ENCODE assay signal across 17 cellular contexts in genomic region chr9:76655970-76656369, GRCh38.
DNase-seq lines count a peak whose midpoint lies in the region; ATAC-seq and TF ChIP-seq lines count a peak whose summit lies in the region.
"Had no signal": no experiment of that assay in that cellular context is flagged by ENCODE, and none has a peak within 500 bp of the region (broad histone marks: within the 10 kb centered on the region; RNA-seq: fewer than 3 reads in every experiment).

No MANE protein-coding gene starts in this region.

- H3K79me2 ChIP-seq in OCI-LY7 (ENCODE audit: insufficient read depth, low read depth, low read length): no peaks in the 10 kb centered on the region

- BruUV-seq in OCI-LY7 (replicated peaks; lab: Mats Ljungman, UMichigan): no TSS peak

- peak overlapping the region; percentile 58; the same call in 1 of the 2 replicates for H2AFZ ChIP-seq in OCI-LY7 (ENCODE audit: low read length)

- H3K36me3 ChIP-seq in BLaER1 treated with 17β-estradiol and CSF1 and Interleukin-3, amounts not matched to agents 10 nM and 100 nM: no peaks in the 10 kb centered on the region
- H3K36me3 ChIP-seq in OCI-LY7 (ENCODE audit: insufficient read depth, low read length): no peaks in the 10 kb centered on the region
- H3K36me3 ChIP-seq: right atrium auricular region, vagina had no signal

- H3K4me3 ChIP-seq in BLaER1 treated with 17β-estradiol and CSF1 and Interleukin-3, amounts not matched to agents 10 nM and 100 nM: no peak overlapping the region
- H3K4me3 ChIP-seq in OCI-LY7 (ENCODE audit: low read depth, low read length, poor library complexity, severe bottlenecking) (no peak overlapping the region), cardiac fibroblast (replicated peaks in 1 of 2; ENCODE audit: low read depth in 2 of 2, low read length in 2 of 2) (no peak overlapping the region)
- H3K4me3 ChIP-seq: right atrium auricular region, vagina had no signal

- peak overlapping the region; percentile 36 to 94 (median 62) for H3K4me2 ChIP-seq in BLaER1 treated with 17β-estradiol and CSF1 and Interleukin-3, amounts not matched to agents 10 nM and 100 nM
- no peak overlapping the region; the same call in 1 of the 2 replicates for H3K4me2 ChIP-seq in OCI-LY7 (ENCODE audit: low read length)

- TF ChIP-seq CTCF in OCI-LY7 (conservative IDR thresholded peaks at IDR 0.05; ENCODE audit: low read length): no peak
- no peak for TF ChIP-seq CTCF in cardiac fibroblast (IDR thresholded peaks at IDR 0.05; ENCODE audit: low read depth, low read length)
- no peak for TF ChIP-seq CTCF in natural killer cell (IDR thresholded peaks at IDR 0.05)

- no peak overlapping the region for H3K9ac ChIP-seq in BLaER1 treated with 17β-estradiol and CSF1 and Interleukin-3, amounts not matched to agents 10 nM and 100 nM

- peak overlapping the region in 1 of 11 experiments; percentile 13; a peak in 2 of 22 replicates for H3K27ac ChIP-seq in BLaER1 treated with 17β-estradiol and CSF1 and Interleukin-3, amounts not matched to agents 10 nM and 100 nM
- H3K27ac ChIP-seq in OCI-LY7 (ENCODE audit: low read depth, low read length, poor library complexity, severe bottlenecking): no peak overlapping the region
- H3K27ac ChIP-seq: right atrium auricular region, vagina had no signal

- DNase-seq in OCI-LY7 (ENCODE audit: low spot score) (no peak), cardiac fibroblast (ENCODE audit: low read depth in 2 of 2) (peak; percentile 29 to 46), natural killer cell (no peak), NCI-H1436 treated with DMSO at 0.1 percent for 48 hours (lab: John Stamatoyannopoulos, UW) (no peak)
- no peak for DNase-seq in activated effector memory CD4-positive, alpha-beta T cell treated with anti-CD3 and anti-CD28 coated beads, Interleukin-2, amount 50 U/mL, for 16 hours
- DNase-seq in stimulated activated CD4-positive, alpha-beta T cell treated with anti-CD3 and anti-CD28 coated beads, Interleukin-2, amount 100 ng/mL, for 48 hours: no peak
- DNase-seq: activated B cell treated with CpG ODN at 0.5 μM for 24 hours; activated CD4-positive, alpha-beta memory T cell treated with anti-CD3 and anti-CD28 coated beads, Interleukin-2, amount 10 ng/mL, durations not matched to agents 7 days and 5 days; activated naive CD4-positive, alpha-beta T cell treated with anti-CD3 and anti-CD28 coated beads for 36 hours; activated T-cell treated with anti-CD3 and anti-CD28 coated beads, Interleukin-2, amount 50 U/mL, for 1 hour; NCI-H187; NCI-H748 treated with DMSO at 0.1 percent for 48 hours; SHP77 treated with DMSO at 0.1 percent for 48 hours had no signal

- H3K9me3 ChIP-seq in BLaER1 treated with 17β-estradiol and CSF1 and Interleukin-3, amounts not matched to agents 10 nM and 100 nM (replicated peaks in 1 of 11): no peaks in the 10 kb centered on the region
- H3K9me3 ChIP-seq in OCI-LY7 (ENCODE audit: low read length): no peaks in the 10 kb centered on the region
- H3K9me3 ChIP-seq: right atrium auricular region, vagina had no signal

- no peaks in the 10 kb centered on the region for H4K20me1 ChIP-seq in BLaER1 treated with 17β-estradiol and CSF1 and Interleukin-3, amounts not matched to agents 10 nM and 100 nM
- no peaks in the 10 kb centered on the region for H4K20me1 ChIP-seq in OCI-LY7 (ENCODE audit: insufficient read depth, low read length)

- H3K4me1 Mint-ChIP-seq in natural killer cell: peaks cover 63 to 68% of the 10 kb centered on the region in 2 donors

- H3K27me3 Mint-ChIP-seq in natural killer cell (ENCODE audit: low read depth in 2 of 2): no peaks in the 10 kb centered on the region
- H3K27me3 Mint-ChIP-seq: activated B cell treated with CpG ODN at 0.5 μM for 24 hours; activated CD4-positive, alpha-beta memory T cell treated with anti-CD3 and anti-CD28 coated beads, Interleukin-2, amount 10 ng/mL, durations not matched to agents 7 days and 5 days had no signal

- POLR2A ChIA-PET in OCI-LY7 (lab: Charles Lee): interaction anchor here (0.5 to 2.6 kb wide), 9 partner anchors 11 to 944 kb away, joined by 3 to 12 read pairs (median 3); no protein-coding TSS in a partner anchor

- H3K4me1 ChIP-seq in BLaER1 treated with 17β-estradiol and CSF1 and Interleukin-3, amounts not matched to agents 10 nM and 100 nM: peaks cover 47 to 80% (median 59%) of the 10 kb centered on the region in 10 experiments
- peaks cover 48% of the 10 kb centered on the region for H3K4me1 ChIP-seq in OCI-LY7 (ENCODE audit: insufficient read depth, low read length, poor library complexity, severe bottlenecking)

- no peaks in the 10 kb centered on the region for H3K9me2 ChIP-seq in OCI-LY7 (ENCODE audit: insufficient read depth, low read length)

- H3K36me3 Mint-ChIP-seq in natural killer cell: no peaks in the 10 kb centered on the region

- no peaks in the 10 kb centered on the region for H3K9me3 Mint-ChIP-seq in natural killer cell
- H3K9me3 Mint-ChIP-seq: activated B cell treated with CpG ODN at 0.5 μM for 24 hours; activated CD4-positive, alpha-beta memory T cell treated with anti-CD3 and anti-CD28 coated beads, Interleukin-2, amount 10 ng/mL, durations not matched to agents 7 days and 5 days; activated naive CD4-positive, alpha-beta T cell treated with anti-CD3 and anti-CD28 coated beads for 36 hours had no signal

- intact Hi-C loops in OCI-LY7 (cut with micrococcal nuclease; ENCODE audit: unreplicated experiment): loop anchor here (5.0 kb wide), 2 partner anchors 79 to 94 kb away; no protein-coding TSS in a partner anchor
- intact Hi-C loops in natural killer cell (cut with micrococcal nuclease): loop anchor here (1.0 to 5.0 kb wide), 3 partner anchors 44 to 80 kb away; no protein-coding TSS in a partner anchor

- no peak for ATAC-seq in natural killer cell
- ATAC-seq in GM19023 (IDR thresholded peaks at IDR 0.05; ENCODE audit: unreplicated experiment): no peak

- no peaks in the 10 kb centered on the region for H3K27me3 ChIP-seq in BLaER1 treated with 17β-estradiol and CSF1 and Interleukin-3, amounts not matched to agents 10 nM and 100 nM
- H3K27me3 ChIP-seq: right atrium auricular region, vagina had no signal

- CTCF ChIA-PET in OCI-LY7 (lab: Charles Lee; ENCODE audit: unreplicated experiment): no interaction called here

- peak overlapping the region; percentile 60 for H3K4me3 Mint-ChIP-seq in natural killer cell
- H3K4me3 Mint-ChIP-seq: activated B cell treated with CpG ODN at 0.5 μM for 24 hours; activated CD4-positive, alpha-beta memory T cell treated with anti-CD3 and anti-CD28 coated beads, Interleukin-2, amount 10 ng/mL, durations not matched to agents 7 days and 5 days; activated naive CD4-positive, alpha-beta T cell treated with anti-CD3 and anti-CD28 coated beads for 36 hours had no signal

- peak overlapping the region; percentile 81 to 85 for H3K27ac Mint-ChIP-seq in natural killer cell
- H3K27ac Mint-ChIP-seq: activated B cell treated with CpG ODN at 0.5 μM for 24 hours; activated naive CD4-positive, alpha-beta T cell treated with anti-CD3 and anti-CD28 coated beads for 36 hours had no signal

Comparison
In these comparisons a context has a peak if more than half of its experiments do, and no peak if none do; other contexts are left out.
1. DNase-seq: peak in cardiac fibroblast (2 of 2); none in OCI-LY7 (single experiment), natural killer cell (single experiment), NCI-H1436 treated with DMSO at 0.1 percent for 48 hours (single experiment), activated effector memory CD4-positive, alpha-beta T cell treated with anti-CD3 and anti-CD28 coated beads, Interleukin-2, amount 50 U/mL, for 16 hours (single experiment) and stimulated activated CD4-positive, alpha-beta T cell treated with anti-CD3 and anti-CD28 coated beads, Interleukin-2, amount 100 ng/mL, for 48 hours (0 of 2).